In genomic region chr6:30913721-30914075, GRCh38 we compare ENCODE assay signal across 8 cellular contexts. TPM values are rescaled to one million over a fixed set of nuclear protein-coding genes. Genes with fewer than 3 reads are reported as not detected.
DNase-seq lines count a peak whose midpoint lies in the region; ATAC-seq and TF ChIP-seq lines count a peak whose summit lies in the region.

No MANE protein-coding gene starts in this region.

- no peak for TF ChIP-seq CTCF in Calu3 (IDR thresholded peaks at IDR 0.05; ENCODE audit: unreplicated experiment)
- no peak for TF ChIP-seq CTCF in neural cell (IDR thresholded peaks at IDR 0.05; ENCODE audit: poor library complexity, severe bottlenecking)

- TF ChIP-seq EP300 in neural cell (conservative IDR thresholded peaks at IDR 0.05; ENCODE audit: poor library complexity, severe bottlenecking): no peak

- no peak for DNase-seq in Calu3
- DNase-seq in Jurkat, Clone E6-1 (ENCODE audit: low read depth, low spot score): no peak
- DNase-seq in effector memory CD8-positive, alpha-beta T cell: peak in 1 of 3 experiments; percentile 8
- DNase-seq in NCI-H510A (lab: John Stamatoyannopoulos, UW): no peak
- DNase-seq in NCI-H2196 (lab: John Stamatoyannopoulos, UW; ENCODE audit: unreplicated experiment): no peak
- DNase-seq in epidermal melanocyte (ENCODE audit: insufficient read length, low spot score): no peak

- peak overlapping the region; percentile 71 for H3K27ac Mint-ChIP-seq in Calu3 (ENCODE audit: unreplicated experiment)
- H3K27ac Mint-ChIP-seq in effector memory CD8-positive, alpha-beta T cell: peak overlapping the region; percentile 70 to 83

- H3K4me2 ChIP-seq in neural cell (ENCODE audit: low read length): no peak overlapping the region

- H2AFZ ChIP-seq in neural cell (ENCODE audit: low read depth, low read length): no peak overlapping the region

- TF ChIP-seq RAD21 in neural cell (conservative IDR thresholded peaks at IDR 0.05): no peak

- peaks cover 7% of the 10 kb centered on the region for H3K36me3 ChIP-seq in neural cell (ENCODE audit: insufficient read depth, low read length)

- no peak overlapping the region for H3K27ac ChIP-seq in neural cell (ENCODE audit: low read length)

- peaks cover 27% of the 10 kb centered on the region for H3K4me1 Mint-ChIP-seq in Calu3 (ENCODE audit: low read depth, unreplicated experiment)
- peaks cover 26% of the 10 kb centered on the region in 2 donors for H3K4me1 Mint-ChIP-seq in effector memory CD8-positive, alpha-beta T cell (ENCODE audit: low read depth in 2 of 2)

- H3K79me2 ChIP-seq in neural cell (replicated peaks; ENCODE audit: insufficient read depth, low read length): peaks cover 4% of the 10 kb centered on the region

- no peaks in the 10 kb centered on the region for H3F3A ChIP-seq in neural cell (ENCODE audit: insufficient read depth, low read length, poor library complexity, severe bottlenecking)

- no peaks in the 10 kb centered on the region for H4K20me1 ChIP-seq in neural cell (ENCODE audit: insufficient read depth)

- H3K36me3 Mint-ChIP-seq in Calu3 (ENCODE audit: insufficient read depth, unreplicated experiment): peaks cover 54% of the 10 kb centered on the region
- H3K36me3 Mint-ChIP-seq in effector memory CD8-positive, alpha-beta T cell (ENCODE audit: insufficient read depth): peaks cover 16% of the 10 kb centered on the region

- no peaks in the 10 kb centered on the region for H3K27me3 Mint-ChIP-seq in Calu3 (ENCODE audit: unreplicated experiment)
- no peaks in the 10 kb centered on the region for H3K27me3 Mint-ChIP-seq in effector memory CD8-positive, alpha-beta T cell

- no peak overlapping the region for H3K9ac ChIP-seq in neural cell (ENCODE audit: low read length)

- CTCF ChIA-PET in Calu3 (lab: Charles Lee): interaction anchor here (0.6 to 6.0 kb wide), 37 partner anchors 9 to 1332 kb away, joined by 3 to 180 read pairs (median 5); partner anchors contain the start of genes DDR1 and PSORS1C1

- no peaks in the 10 kb centered on the region for H3K27me3 ChIP-seq in neural cell (ENCODE audit: insufficient read depth, low read depth, low read length)

- intact Hi-C loops in Calu3 (cut with micrococcal nuclease; ENCODE audit: unreplicated experiment): loop anchor here (2.0 kb wide), 1 partner anchor 165 kb away; no protein-coding TSS in a partner anchor

- H3K4me3 ChIP-seq in Jurkat, Clone E6-1 (ENCODE audit: low read length): peak overlapping the region; percentile 71
- peak overlapping the region; percentile 70 for H3K4me3 ChIP-seq in neural cell (ENCODE audit: low read length)

- H3K9me2 ChIP-seq in neural cell (ENCODE audit: insufficient read depth, low read length): no peaks in the 10 kb centered on the region

- no peaks in the 10 kb centered on the region for H3K9me3 ChIP-seq in neural cell (ENCODE audit: low read length)

- no TSS peak for BruUV-seq in Calu3 (replicated peaks; lab: Mats Ljungman, UMichigan)

- H3K9me3 Mint-ChIP-seq in Calu3 (ENCODE audit: low read depth, unreplicated experiment): no peaks in the 10 kb centered on the region
- H3K9me3 Mint-ChIP-seq in effector memory CD8-positive, alpha-beta T cell: no peaks in the 10 kb centered on the region

- no peak for ATAC-seq in effector memory CD8-positive, alpha-beta T cell (replicated peaks)
- no peak for ATAC-seq in GM18511 (IDR thresholded peaks at IDR 0.05; ENCODE audit: unreplicated experiment)

- peak overlapping the region; percentile 78 for H3K4me3 Mint-ChIP-seq in Calu3 (ENCODE audit: low read depth, unreplicated experiment)
- peak overlapping the region; percentile 77 to 84 for H3K4me3 Mint-ChIP-seq in effector memory CD8-positive, alpha-beta T cell

TF ChIP-seq in neural cell, 6 proteins besides CTCF, POLR2A, EP300 and RAD21:
- no peak for TF ChIP-seq SMC3 (conservative IDR thresholded peaks at IDR 0.05; ENCODE audit: poor library complexity)
- no peak for TF ChIP-seq TAF1 (IDR thresholded peaks at IDR 0.05; ENCODE audit: low read depth)
- TF ChIP-seq EZH2 (IDR thresholded peaks at IDR 0.05; ENCODE audit: borderline replicate concordance, insufficient read depth, low read length, poor library complexity, severe bottlenecking): no peak
- TF ChIP-seq REST (IDR thresholded peaks at IDR 0.05; ENCODE audit: borderline replicate concordance): no peak
- TF ChIP-seq MXI1 (conservative IDR thresholded peaks at IDR 0.05; ENCODE audit: poor library complexity, severe bottlenecking): no peak
- TF ChIP-seq POLR2AphosphoS5 (IDR thresholded peaks at IDR 0.05): no peak

RNA-seq across cellular contexts. Expression of gene VARS2, which starts 0.3 kb away (rescaled TPM):
- total RNA-seq in Calu3 (2022): 33.0 and 34.2 TPM in 2 replicates
- polyA plus RNA-seq in Jurkat, Clone E6-1 (2012; ENCODE audit: insufficient read depth, insufficient read length): 70.9 TPM
- polyA plus RNA-seq in neural cell: 93.4 and 125 TPM in 2 replicates
- polyA minus RNA-seq in neural cell: 35.2 and 36.0 TPM in 2 replicates

RNA-seq across cellular contexts. Expression of gene GTF2H4, which starts 5.7 kb away (rescaled TPM):
- total RNA-seq in Calu3 (2022): 70.5 and 80.0 TPM in 2 replicates
- polyA plus RNA-seq in Jurkat, Clone E6-1 (2012; ENCODE audit: insufficient read depth, insufficient read length): 71.0 TPM
- polyA plus RNA-seq in neural cell: 87.7 and 101 TPM in 2 replicates
- 45.0 and 47.0 TPM in 2 replicates for polyA minus RNA-seq in neural cell

RNA-seq across cellular contexts. Expression of gene SFTA2, which starts 18.3 kb away (rescaled TPM):
- 184 and 246 TPM in 2 replicates for total RNA-seq in Calu3 (2022)
- not detected for polyA plus RNA-seq in Jurkat, Clone E6-1 (2012; ENCODE audit: insufficient read depth, insufficient read length)
- not detected in 2 replicates for polyA plus RNA-seq in neural cell
- not detected in 2 replicates for polyA minus RNA-seq in neural cell

RNA-seq across cellular contexts. Expression of gene MUCL3, which starts 27.1 kb away (rescaled TPM):
- total RNA-seq in Calu3 (2022): 0.07 and 0.15 TPM in 2 replicates
- not detected for polyA plus RNA-seq in Jurkat, Clone E6-1 (2012; ENCODE audit: insufficient read depth, insufficient read length)
- not detected in 2 replicates for polyA plus RNA-seq in neural cell
- polyA minus RNA-seq in neural cell: not detected in 2 replicates

RNA-seq across cellular contexts. Expression of gene DDR1, which starts 29.4 kb away (rescaled TPM):
- total RNA-seq in Calu3 (2022): 489 and 580 TPM in 2 replicates
- 12.3 TPM for polyA plus RNA-seq in Jurkat, Clone E6-1 (2012; ENCODE audit: insufficient read depth, insufficient read length)
- 196 and 250 TPM in 2 replicates for polyA plus RNA-seq in neural cell
- polyA minus RNA-seq in neural cell: 265 and 314 TPM in 2 replicates
